ENCODE assay signal across 10 cellular contexts in genomic region chr6:38572186-38572813, GRCh38.
DNase-seq lines count a peak whose midpoint lies in the region; ATAC-seq, FAIRE-seq and TF ChIP-seq lines count a peak whose summit lies in the region.
"Had no signal": no experiment of that assay in that cellular context is flagged by ENCODE, and none has a peak within 500 bp of the region (broad histone marks: within the 10 kb centered on the region; RNA-seq: fewer than 3 reads in every experiment).

No MANE protein-coding gene starts in this region.

- TF ChIP-seq EP300 in HepG2 (IDR thresholded peaks at IDR 0.05; ENCODE audit: low read depth in 2 of 2, low read length in 2 of 2) (no peak), HepG2 (CRISPR knock-in tag; IDR thresholded peaks at IDR 0.05; ENCODE audit: borderline replicate concordance) (no peak)

- H3K79me2 ChIP-seq in HepG2 (ENCODE audit: insufficient read depth, low read length) = no peaks in the 10 kb centered on the region

- peak overlapping the region; percentile 78 for H3K27ac Mint-ChIP-seq in activated naive CD8-positive, alpha-beta T cell treated with anti-CD3 and anti-CD28 coated beads, Interleukin-2, amount 50 U/mL, for 24 hours
- H3K27ac Mint-ChIP-seq in progenitor cell of endocrine pancreas = no peak overlapping the region
- H3K27ac Mint-ChIP-seq: mesothelial cell of epicardium had no signal

- no peak for FAIRE-seq in HepG2 (lab: Jason Lieb, UNC)
- FAIRE-seq: K562 had no signal

- no TSS peak for BruUV-seq in HepG2 (replicated peaks; lab: Mats Ljungman, UMichigan)

- no peak overlapping the region for H2AFZ ChIP-seq in HepG2 (ENCODE audit: low read length)

- no peak for DNase-seq in right lobe of liver
- no peak for DNase-seq in HepG2 (ENCODE audit: low spot score)
- no peak for DNase-seq in activated naive CD8-positive, alpha-beta T cell treated with anti-CD3 and anti-CD28 coated beads, Interleukin-2, amount 50 U/mL, for 24 hours
- DNase-seq in progenitor cell of endocrine pancreas (ENCODE audit: low spot score, unreplicated experiment) = no peak
- no peak for DNase-seq in NCI-H2107 treated with DMSO at 0.1 percent for 48 hours (lab: John Stamatoyannopoulos, UW; ENCODE audit: unreplicated experiment)
- no peak for DNase-seq in left lobe of liver (ENCODE audit: low spot score)
- no peak for DNase-seq in nucleus accumbens (lab: John Stamatoyannopoulos, UW)

- no peak overlapping the region for H3K27ac ChIP-seq in right lobe of liver
- H3K27ac ChIP-seq in HepG2 (ENCODE audit: extremely low read length, insufficient read depth, low read length) = no peak overlapping the region

- POLR2A ChIA-PET in HepG2 (lab: Yijun Ruan, JAX) = no interaction called here

- TF ChIP-seq POLR2A in right lobe of liver (IDR thresholded peaks at IDR 0.05) (no peak), HepG2 (IDR thresholded peaks at IDR 0.05; ENCODE audit: insufficient read depth in 1 of 2, low read depth in 2 of 2, low read length in 2 of 2) (no peak)

- in situ Hi-C loops in HepG2 (cut with HindIII; ENCODE audit: extremely low pct_ligation_motif_present, low pct_unique_long_range_greater_than_20kb) = no loop called here

- H3K4me2 ChIP-seq in HepG2 (ENCODE audit: low read depth, low read length) = no peak overlapping the region

- TF ChIP-seq CTCF in right lobe of liver (IDR thresholded peaks at IDR 0.05) (no peak), HepG2 (CRISPR knock-in tag; IDR thresholded peaks at IDR 0.05) (no peak), progenitor cell of endocrine pancreas (IDR thresholded peaks at IDR 0.05; ENCODE audit: unreplicated experiment) (no peak)

- H3K4me3 ChIP-seq in right lobe of liver (no peak overlapping the region), HepG2 (replicated peaks in 1 of 3; ENCODE audit: insufficient read depth in 1 of 3, low read depth in 2 of 3, low read length in 3 of 3) (no peak overlapping the region)
- H3K4me3 ChIP-seq: K562 had no signal

- no peak for TF ChIP-seq RAD21 in HepG2 (CRISPR knock-in tag; IDR thresholded peaks at IDR 0.05)

- 48% methylated on average over 3 of the region's 3 CpGs for WGBS in right lobe of liver (ENCODE audit: insufficient coverage, low coverage, low lambda C conversion rate, missing lambda C conversion rate)
- WGBS in HepG2 (ENCODE audit: low lambda C conversion rate) = 90% methylated on average over 3 of the region's 3 CpGs

- no peak overlapping the region for H3K9ac ChIP-seq in HepG2 (ENCODE audit: insufficient read depth, low read depth, low read length)

- no peaks in the 10 kb centered on the region for H3K4me1 ChIP-seq in right lobe of liver
- H3K4me1 ChIP-seq in HepG2 (ENCODE audit: insufficient read depth, low read length) = no peaks in the 10 kb centered on the region

- H3K4me3 Mint-ChIP-seq in activated naive CD8-positive, alpha-beta T cell treated with anti-CD3 and anti-CD28 coated beads, Interleukin-2, amount 50 U/mL, for 24 hours = peak overlapping the region; percentile 58
- no peak overlapping the region for H3K4me3 Mint-ChIP-seq in progenitor cell of endocrine pancreas (ENCODE audit: low read depth)
- H3K4me3 Mint-ChIP-seq: mesothelial cell of epicardium had no signal

- H3K9me3 ChIP-seq in right lobe of liver (no peaks in the 10 kb centered on the region), HepG2 (ENCODE audit: low read length) (no peaks in the 10 kb centered on the region)

- intact Hi-C loops in right lobe of liver (cut with DNase I) = no loop called here
- intact Hi-C loops in HepG2 (cut with micrococcal nuclease; ENCODE audit: unreplicated experiment) = no loop called here

- H3K36me3 ChIP-seq in right lobe of liver = no peaks in the 10 kb centered on the region
- H3K36me3 ChIP-seq in HepG2 (replicated peaks in 1 of 2; ENCODE audit: control insufficient read depth in 1 of 2, insufficient read depth in 2 of 2, low read length in 2 of 2) = no peaks in the 10 kb centered on the region

- H3K27me3 Mint-ChIP-seq in activated naive CD8-positive, alpha-beta T cell treated with anti-CD3 and anti-CD28 coated beads, Interleukin-2, amount 50 U/mL, for 24 hours = no peaks in the 10 kb centered on the region
- H3K27me3 Mint-ChIP-seq in progenitor cell of endocrine pancreas = no peaks in the 10 kb centered on the region

- ATAC-seq in right lobe of liver = peak; percentile 33 to 58 (median 49)
- ATAC-seq in HepG2 = no peak
- ATAC-seq in HG03108 (IDR thresholded peaks at IDR 0.05; ENCODE audit: unreplicated experiment) = peak; percentile 59
- peak; percentile 89 for ATAC-seq in activated naive CD8-positive, alpha-beta T cell treated with anti-CD3 and anti-CD28 coated beads, Interleukin-2, amount 50 U/mL, for 24 hours
- no peak for ATAC-seq in left lobe of liver
- ATAC-seq: K562 had no signal

- no peaks in the 10 kb centered on the region for H4K20me1 ChIP-seq in HepG2 (ENCODE audit: insufficient read depth, low read length)

- peaks cover 3% of the 10 kb centered on the region for H3K36me3 Mint-ChIP-seq in activated naive CD8-positive, alpha-beta T cell treated with anti-CD3 and anti-CD28 coated beads, Interleukin-2, amount 50 U/mL, for 24 hours (ENCODE audit: low read depth)
- H3K36me3 Mint-ChIP-seq in progenitor cell of endocrine pancreas (ENCODE audit: insufficient read depth) = peaks cover 9% of the 10 kb centered on the region

- peaks cover 26% of the 10 kb centered on the region for H3K4me1 Mint-ChIP-seq in activated naive CD8-positive, alpha-beta T cell treated with anti-CD3 and anti-CD28 coated beads, Interleukin-2, amount 50 U/mL, for 24 hours
- peaks cover 2% of the 10 kb centered on the region for H3K4me1 Mint-ChIP-seq in progenitor cell of endocrine pancreas (ENCODE audit: low read depth)

- H3K9me3 Mint-ChIP-seq in activated naive CD8-positive, alpha-beta T cell treated with anti-CD3 and anti-CD28 coated beads, Interleukin-2, amount 50 U/mL, for 24 hours = no peaks in the 10 kb centered on the region
- no peaks in the 10 kb centered on the region for H3K9me3 Mint-ChIP-seq in progenitor cell of endocrine pancreas (ENCODE audit: low read depth)

- CTCF ChIA-PET in HepG2 (lab: Yijun Ruan, JAX; ENCODE audit: low intra/inter-chr PET ratio, low total read pairs) = no interaction called here

- H3K27me3 ChIP-seq in right lobe of liver (no peaks in the 10 kb centered on the region), HepG2 (ENCODE audit: control insufficient read depth in 1 of 2, insufficient read depth in 2 of 2, low read length in 2 of 2) (no peaks in the 10 kb centered on the region)

TF ChIP-seq in HepG2, 621 proteins besides CTCF, POLR2A, EP300 and RAD21:
- TF ChIP-seq HNRNPH1 (optimal IDR thresholded peaks at IDR 0.05; ENCODE audit: low read depth, low read length) = no peak
- TF ChIP-seq SIN3B (IDR thresholded peaks at IDR 0.05; ENCODE audit: low read length) = no peak

Comparison
In these comparisons a context has a peak if more than half of its experiments do, and no peak if none do; other contexts are left out.
1. ATAC-seq: peak in right lobe of liver (4 of 4), HG03108 (single experiment) and activated naive CD8-positive, alpha-beta T cell treated with anti-CD3 and anti-CD28 coated beads, Interleukin-2, amount 50 U/mL, for 24 hours (single experiment); none in HepG2 (single experiment) and left lobe of liver (single experiment).